ENCODE assay signal across 17 cellular contexts in the genomic region with DNA sequence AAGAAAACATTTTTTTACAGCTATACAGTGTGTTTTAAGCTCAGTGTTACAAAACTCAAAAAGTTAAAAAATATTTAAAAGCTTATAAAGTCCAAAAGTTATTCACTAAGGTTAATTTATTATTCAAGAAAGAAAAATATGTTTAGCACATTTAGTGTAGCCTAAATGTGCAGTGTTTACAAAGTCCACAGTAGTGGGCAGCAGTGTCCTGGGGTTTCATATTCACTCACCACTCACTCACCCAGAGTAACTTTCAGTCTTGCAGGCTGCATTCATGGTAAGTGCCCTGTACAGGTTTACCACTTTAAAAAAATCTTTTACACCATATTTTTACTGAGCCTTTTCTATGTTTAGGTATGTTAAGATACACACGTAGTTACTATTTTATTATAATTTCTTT.
DNase-seq lines count a peak whose midpoint lies in the region; TF ChIP-seq lines count a peak whose summit lies in the region.
"Had no signal": no experiment of that assay in that cellular context is flagged by ENCODE, and none has a peak within 500 bp of the region (broad histone marks: within the 10 kb centered on the region; RNA-seq: fewer than 3 reads in every experiment).

No MANE protein-coding gene starts in this region.

- WGBS in esophagus muscularis mucosa = 88% methylated on average over 1 of the region's 1 CpG

- H3K79me2 ChIP-seq in osteoblast (ENCODE audit: insufficient read depth, low read length) (no peaks in the 10 kb centered on the region), OCI-LY7 (ENCODE audit: insufficient read depth, low read depth, low read length) (no peaks in the 10 kb centered on the region)

- no peak for TF ChIP-seq EP300 in esophagus muscularis mucosa (IDR thresholded peaks at IDR 0.05)

- H3K9me3 ChIP-seq in esophagus muscularis mucosa (no peaks in the 10 kb centered on the region), osteoblast (ENCODE audit: low read depth, low read length) (no peaks in the 10 kb centered on the region), OCI-LY7 (ENCODE audit: low read length) (no peaks in the 10 kb centered on the region), A673 (ENCODE audit: low read depth, low read length, poor library complexity, severe bottlenecking) (no peaks in the 10 kb centered on the region)

- H3K9me2 ChIP-seq in OCI-LY7 (ENCODE audit: insufficient read depth, low read length) = no peaks in the 10 kb centered on the region

- H3K27ac ChIP-seq in esophagus muscularis mucosa (replicated peaks in 1 of 4) (no peak overlapping the region), osteoblast (ENCODE audit: low read depth, low read length) (no peak overlapping the region), OCI-LY7 (ENCODE audit: low read depth, low read length, poor library complexity, severe bottlenecking) (no peak overlapping the region), A673 (ENCODE audit: low read depth, low read length, poor library complexity, severe bottlenecking) (no peak overlapping the region)
- H3K27ac ChIP-seq: PC-9, RWPE1 had no signal

- TF ChIP-seq CTCF in esophagus muscularis mucosa (IDR thresholded peaks at IDR 0.05) = no peak
- TF ChIP-seq CTCF in osteoblast (IDR thresholded peaks at IDR 0.05; ENCODE audit: extremely low read depth, low read depth, low read length) = peak; percentile 26
- no peak for TF ChIP-seq CTCF in OCI-LY7 (conservative IDR thresholded peaks at IDR 0.05; ENCODE audit: low read length)
- no peak for TF ChIP-seq CTCF in A673 (conservative IDR thresholded peaks at IDR 0.05; ENCODE audit: low read depth, low read length)

- peak; percentile 16 for DNase-seq in NCI-H146 (lab: John Stamatoyannopoulos, UW)
- no peak for DNase-seq in NCI-H146 treated with DMSO at 0.1 percent for 48 hours (lab: John Stamatoyannopoulos, UW; ENCODE audit: unreplicated experiment)
- DNase-seq in esophagus muscularis mucosa (ENCODE audit: extremely low spot score) = peak; percentile 4
- no peak for DNase-seq in osteoblast (ENCODE audit: insufficient read length, low spot score, missing footprints)
- no peak for DNase-seq in OCI-LY7 (ENCODE audit: low spot score)
- DNase-seq in putamen (ENCODE audit: low spot score) = no peak
- DNase-seq in A673 (ENCODE audit: low spot score) = no peak
- DNase-seq in activated CD4-positive, CD25-positive, alpha-beta regulatory T cell (lab: John Stamatoyannopoulos, UW) = no peak
- DNase-seq: 8988T; CD4-positive, alpha-beta T cell; NCI-H1105; NCI-H1694 treated with DMSO at 0.1 percent for 48 hours; NCI-H2107; NCI-H2227 treated with DMSO at 0.1 percent for 48 hours; NCI-H774; PC-9 had no signal

- intact Hi-C loops in esophagus muscularis mucosa (cut with DNase I) = no loop called here
- intact Hi-C loops in OCI-LY7 (cut with micrococcal nuclease; ENCODE audit: unreplicated experiment) = no loop called here
- intact Hi-C loops in A673 (cut with micrococcal nuclease; ENCODE audit: unreplicated experiment) = no loop called here

- POLR2A ChIA-PET in OCI-LY7 (lab: Charles Lee) = no interaction called here
- POLR2A ChIA-PET in A673 (lab: Charles Lee; ENCODE audit: low non-redundant PET) = no interaction called here

- TF ChIP-seq POLR2A in esophagus muscularis mucosa (IDR thresholded peaks at IDR 0.05; ENCODE audit: low read depth) = no peak

- H2AFZ ChIP-seq in osteoblast (ENCODE audit: low read length) (no peak overlapping the region), OCI-LY7 (ENCODE audit: low read length) (no peak overlapping the region)
- H2AFZ ChIP-seq: PC-9 had no signal

- H3K4me2 ChIP-seq in osteoblast (ENCODE audit: insufficient read depth, low read length) (no peak overlapping the region), OCI-LY7 (ENCODE audit: low read length) (no peak overlapping the region)
- H3K4me2 ChIP-seq: PC-9 had no signal

- no peaks in the 10 kb centered on the region for H3K27me3 ChIP-seq in esophagus muscularis mucosa
- H3K27me3 ChIP-seq in osteoblast (ENCODE audit: insufficient read depth, low read length) = no peaks in the 10 kb centered on the region
- no peaks in the 10 kb centered on the region for H3K27me3 ChIP-seq in A673 (replicated peaks; ENCODE audit: insufficient read depth, low read depth, low read length, poor library complexity)

- no peaks in the 10 kb centered on the region for H3K4me1 ChIP-seq in esophagus muscularis mucosa
- no peaks in the 10 kb centered on the region for H3K4me1 ChIP-seq in osteoblast (ENCODE audit: insufficient read depth, low read length)
- H3K4me1 ChIP-seq in OCI-LY7 (ENCODE audit: insufficient read depth, low read length, poor library complexity, severe bottlenecking) = no peaks in the 10 kb centered on the region
- H3K4me1 ChIP-seq in A673 (ENCODE audit: insufficient read depth, low read length, poor library complexity, severe bottlenecking) = no peaks in the 10 kb centered on the region

- H3K36me3 ChIP-seq in esophagus muscularis mucosa (no peaks in the 10 kb centered on the region), osteoblast (ENCODE audit: insufficient read depth, low read length) (no peaks in the 10 kb centered on the region), OCI-LY7 (ENCODE audit: insufficient read depth, low read length) (no peaks in the 10 kb centered on the region), A673 (ENCODE audit: insufficient read depth, low read length, poor library complexity, severe bottlenecking) (no peaks in the 10 kb centered on the region)

- BruUV-seq in OCI-LY7 (replicated peaks; lab: Mats Ljungman, UMichigan) = no TSS peak
- BruUV-seq in A673 (replicated peaks; lab: Mats Ljungman, UMichigan) = no TSS peak

- CTCF ChIA-PET in OCI-LY7 (lab: Charles Lee; ENCODE audit: unreplicated experiment) (no interaction called here), A673 (lab: Charles Lee) (no interaction called here)

- H4K20me1 ChIP-seq in osteoblast (ENCODE audit: insufficient read depth, low read length) = no peaks in the 10 kb centered on the region
- no peaks in the 10 kb centered on the region for H4K20me1 ChIP-seq in OCI-LY7 (ENCODE audit: insufficient read depth, low read length)

- H3K4me3 ChIP-seq in esophagus muscularis mucosa (no peak overlapping the region), osteoblast (ENCODE audit: insufficient read depth, low read length) (no peak overlapping the region), OCI-LY7 (ENCODE audit: low read depth, low read length, poor library complexity, severe bottlenecking) (no peak overlapping the region), A673 (ENCODE audit: low read depth, low read length, poor library complexity, severe bottlenecking) (no peak overlapping the region)
- H3K4me3 ChIP-seq: PC-9 had no signal

Comparison
In these comparisons a context has a peak if more than half of its experiments do, and no peak if none do; other contexts are left out.
1. DNase-seq: peak in NCI-H146 (single experiment) and esophagus muscularis mucosa (single experiment); none in NCI-H146 treated with DMSO at 0.1 percent for 48 hours (single experiment), osteoblast (single experiment), OCI-LY7 (single experiment), putamen (single experiment), A673 (single experiment) and activated CD4-positive, CD25-positive, alpha-beta regulatory T cell (0 of 4).